ENCODE assay signal across 1 cellular context in genomic region chr6:7543761-7544424, GRCh38.
TF ChIP-seq lines count a peak whose summit lies in the region.

No MANE protein-coding gene starts in this region.

TF ChIP-seq in HepG2, 621 proteins besides CTCF, POLR2A, EP300 and RAD21 (continued from another document and continues in another):
- TF ChIP-seq PRDM4 (CRISPR knock-in tag; IDR thresholded peaks at IDR 0.05; ENCODE audit: borderline replicate concordance) (no peak), KDM5A (IDR thresholded peaks at IDR 0.05; ENCODE audit: borderline replicate concordance, low read length) (peak; percentile 23; the same call in 1 of the 2 replicates), ZNF564 (CRISPR knock-in tag; IDR thresholded peaks at IDR 0.05) (no peak), THRA (CRISPR knock-in tag; IDR thresholded peaks at IDR 0.05; ENCODE audit: borderline replicate concordance) (no peak), LCORL (IDR thresholded peaks at IDR 0.05) (no peak), LCORL (CRISPR knock-in tag; IDR thresholded peaks at IDR 0.05) (peak; percentile 23; the same call in 1 of the 2 replicates), GATA4 (IDR thresholded peaks at IDR 0.05; ENCODE audit: borderline replicate concordance, low read depth) (no peak), ZNF253 (CRISPR knock-in tag; IDR thresholded peaks at IDR 0.05; ENCODE audit: borderline replicate concordance) (no peak), PHB2 (IDR thresholded peaks at IDR 0.05; ENCODE audit: partially characterized antibody) (no peak), TEF (CRISPR knock-in tag; IDR thresholded peaks at IDR 0.05) (no peak), ZNF143 (CRISPR knock-in tag; IDR thresholded peaks at IDR 0.05) (no peak), ATAD3A (CRISPR knock-in tag; IDR thresholded peaks at IDR 0.05) (no peak), BCLAF1 (IDR thresholded peaks at IDR 0.05) (no peak), ZNF788 (CRISPR knock-in tag; IDR thresholded peaks at IDR 0.05; ENCODE audit: borderline replicate concordance) (no peak), ZNF281 (CRISPR knock-in tag; IDR thresholded peaks at IDR 0.05; ENCODE audit: borderline replicate concordance) (no peak), PHF8 (CRISPR knock-in tag; IDR thresholded peaks at IDR 0.05) (0 out of 2 replicates have a peak, but pooled peaks have one; percentile 32), ZNF724P (CRISPR knock-in tag; IDR thresholded peaks at IDR 0.05; ENCODE audit: borderline replicate concordance) (no peak), ZBTB26 (CRISPR knock-in tag; IDR thresholded peaks at IDR 0.05; ENCODE audit: borderline replicate concordance) (0 out of 2 replicates have a peak, but pooled peaks have one; percentile 29), HNRNPK (IDR thresholded peaks at IDR 0.05; ENCODE audit: low read depth, low read length, poor library complexity, severe bottlenecking) (no peak), SNAPC5 (CRISPR knock-in tag; IDR thresholded peaks at IDR 0.05; ENCODE audit: borderline replicate concordance) (no peak), YEATS4 (CRISPR knock-in tag; IDR thresholded peaks at IDR 0.05; ENCODE audit: borderline replicate concordance) (no peak), ZNF772 (CRISPR knock-in tag; IDR thresholded peaks at IDR 0.05) (no peak), HMGA1 (CRISPR knock-in tag; conservative IDR thresholded peaks at IDR 0.05) (no peak), KIAA2018 (CRISPR knock-in tag; IDR thresholded peaks at IDR 0.05; ENCODE audit: borderline replicate concordance) (no peak), ETV5 (CRISPR knock-in tag; IDR thresholded peaks at IDR 0.05; ENCODE audit: borderline replicate concordance) (0 out of 2 replicates have a peak, but pooled peaks have one; percentile 16), ZNF569 (CRISPR knock-in tag; IDR thresholded peaks at IDR 0.05; ENCODE audit: borderline replicate concordance) (no peak), ZNF562 (CRISPR knock-in tag; IDR thresholded peaks at IDR 0.05; ENCODE audit: borderline replicate concordance) (no peak), NONO (IDR thresholded peaks at IDR 0.05) (no peak), NONO (CRISPR knock-in tag; conservative IDR thresholded peaks at IDR 0.05) (no peak), ZNF512 (CRISPR knock-in tag; IDR thresholded peaks at IDR 0.05) (no peak), ZNF317 (CRISPR knock-in tag; IDR thresholded peaks at IDR 0.05) (0 out of 2 replicates have a peak, but pooled peaks have one; percentile 18), CEBPB (IDR thresholded peaks at IDR 0.05; ENCODE audit: borderline replicate concordance, low read depth, low read length) (no peak)
